ENCODE assay signal across 20 cellular contexts in genomic region chr4:8364141-8364540, GRCh38.
A peak's percentile ranks its signal among the peaks of the same experiment; 100 is the strongest.
DNase-seq lines count a peak whose midpoint lies in the region; TF ChIP-seq lines count a peak whose summit lies in the region.
"Had no signal": no experiment of that assay in that cellular context is flagged by ENCODE, and none has a peak within 500 bp of the region (broad histone marks: within the 10 kb centered on the region; RNA-seq: fewer than 3 reads in every experiment).

No MANE protein-coding gene starts in this region.

- peak overlapping the region; percentile 40 for H3K27ac ChIP-seq in left ventricle myocardium inferior (replicated peaks)
- H3K27ac ChIP-seq: SJSA1 had no signal

- H3K4me3 Mint-ChIP-seq in CD14-positive monocyte: no peak overlapping the region
- H3K4me3 Mint-ChIP-seq: CD8-positive, alpha-beta memory T cell; IgD-negative memory B cell had no signal

- H3K4me1 Mint-ChIP-seq in CD14-positive monocyte: no peaks in the 10 kb centered on the region
- H3K4me1 Mint-ChIP-seq: CD8-positive, alpha-beta memory T cell; IgD-negative memory B cell had no signal

- in situ Hi-C loops in KBM-7 (cut with MboI; ENCODE audit: low pct_unique_long_range_greater_than_20kb, low sequenced_read_pairs): no loop called here

- peaks cover 22% of the 10 kb centered on the region for H3K36me3 ChIP-seq in left ventricle myocardium inferior
- H3K36me3 ChIP-seq: SJSA1 had no signal

- H3K4me1 ChIP-seq in left ventricle myocardium inferior: peaks cover 29% of the 10 kb centered on the region
- H3K4me1 ChIP-seq: SJSA1 had no signal

- H3K27me3 Mint-ChIP-seq in CD14-positive monocyte (ENCODE audit: low read depth in 3 of 3): no peaks in the 10 kb centered on the region
- H3K27me3 Mint-ChIP-seq: IgD-negative memory B cell had no signal

- no peak for TF ChIP-seq CTCF in CD14-positive monocyte (IDR thresholded peaks at IDR 0.05)
- TF ChIP-seq CTCF in left ventricle myocardium inferior (IDR thresholded peaks at IDR 0.05; ENCODE audit: borderline replicate concordance): no peak

- peaks cover 0 to 10% (median 6%) of the 10 kb centered on the region in 7 donors for H3K9me3 Mint-ChIP-seq in CD14-positive monocyte
- H3K9me3 Mint-ChIP-seq: CD8-positive, alpha-beta memory T cell; IgD-negative memory B cell had no signal

- peaks cover 18 to 22% of the 10 kb centered on the region in 2 donors for H3K36me3 Mint-ChIP-seq in CD14-positive monocyte

- no peaks in the 10 kb centered on the region for H3K27me3 ChIP-seq in left ventricle myocardium inferior (ENCODE audit: low read depth)
- H3K27me3 ChIP-seq: SJSA1 had no signal

- DNase-seq in CD14-positive monocyte (ENCODE audit: low spot score) (peak; percentile 10), M059J (ENCODE audit: low read depth) (peak; percentile 38), left ventricle myocardium inferior (no peak), posterior vena cava (ENCODE audit: low spot score) (peak; percentile 18), D341Med (ENCODE audit: low spot score) (no peak), KBM-7 (no peak), NCI-H1436 (lab: John Stamatoyannopoulos, UW) (no peak)
- DNase-seq: C1 segment of cervical spinal cord; CD8-positive, alpha-beta memory T cell; DMS79 treated with DMSO at 0.1 percent for 48 hours; GF-D8; NCI-H1092; NCI-H1417 treated with DMSO at 0.1 percent for 48 hours; NCI-H187; NCI-H2081 treated with DMSO at 0.1 percent for 48 hours; NCI-H2171; NCI-H226; NCI-H510A had no signal

- no peak overlapping the region for H3K27ac Mint-ChIP-seq in CD14-positive monocyte
- H3K27ac Mint-ChIP-seq: CD8-positive, alpha-beta memory T cell had no signal

- H3K4me3 ChIP-seq in left ventricle myocardium inferior: no peak overlapping the region
- H3K4me3 ChIP-seq: SJSA1 had no signal

- no peaks in the 10 kb centered on the region for H3K9me3 ChIP-seq in left ventricle myocardium inferior (replicated peaks)
- H3K9me3 ChIP-seq: SJSA1 had no signal

- intact Hi-C loops in CD14-positive monocyte (cut with micrococcal nuclease): no loop called here
- intact Hi-C loops in left ventricle myocardium inferior (cut with micrococcal nuclease): no loop called here
- intact Hi-C loops in posterior vena cava (cut with DNase I): no loop called here

Comparison
In these comparisons a context has a peak if more than half of its experiments do, and no peak if none do; other contexts are left out.
1. DNase-seq: peak in CD14-positive monocyte (single experiment), M059J (single experiment) and posterior vena cava (single experiment); none in left ventricle myocardium inferior (single experiment), D341Med (single experiment), KBM-7 (single experiment) and NCI-H1436 (single experiment).